1 cellular context compared by ENCODE assay signal in genomic region chr14:36167431-36167830, GRCh38.
TF ChIP-seq lines count a peak whose summit lies in the region.

No MANE protein-coding gene starts in this region.

TF ChIP-seq in H1, 55 proteins besides CTCF, POLR2A, EP300 and RAD21:
- TF ChIP-seq MAFK (IDR thresholded peaks at IDR 0.05; ENCODE audit: low read depth, low read length) (peak; percentile 41; the same call in 1 of the 2 replicates), BACH1 (IDR thresholded peaks at IDR 0.05; ENCODE audit: low read length) (no peak)
